In the genomic region with DNA sequence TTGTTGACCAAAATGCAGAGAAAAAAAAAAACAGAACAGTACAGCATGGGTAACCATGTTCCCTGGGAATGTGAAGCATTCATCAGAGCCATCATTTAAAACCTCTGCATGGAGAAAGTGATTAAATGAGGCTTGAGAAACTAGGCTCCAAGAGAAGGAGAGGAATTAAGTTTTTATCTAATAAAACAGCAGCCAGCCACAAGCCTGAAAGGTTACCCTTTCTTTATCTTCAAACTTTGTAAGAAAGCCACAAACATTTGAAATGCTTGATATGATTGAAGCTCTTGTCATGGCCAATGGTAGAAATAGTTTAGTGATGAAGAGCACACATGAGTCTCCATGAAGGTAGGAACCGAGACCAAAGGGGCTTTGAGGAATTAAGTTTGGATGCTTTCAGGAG, we compare ENCODE assay signal across 24 cellular contexts.
"Had no signal": no experiment of that assay in that cellular context is flagged by ENCODE, and none has a peak within 500 bp of the region (broad histone marks: within the 10 kb centered on the region; RNA-seq: fewer than 3 reads in every experiment).

No MANE protein-coding gene starts in this region.

- H3K27ac ChIP-seq: HL-60, KMS-11 had no signal

- DNase-seq: Kasumi-1, MV-4-11, NCI-H1048, NCI-H1105, NCI-H1417, NCI-H1436 treated with DMSO at 0.1 percent for 48 hours, NCI-H1694, NCI-H1930, NCI-H2081, NCI-H2107, NCI-H2227 treated with DMSO at 0.1 percent for 48 hours, NCI-H446, NCI-H510A, NCI-H524 treated with DMSO at 0.1 percent for 48 hours, NCI-H69, NCI-H774, Right ventricle myocardium superior, RPMI8226, SK-N-SH, SW 1271 had no signal

- H3K4me2 ChIP-seq: KMS-11, SK-N-SH had no signal

- H3K4me3 Mint-ChIP-seq: IgD-negative memory B cell had no signal

- H3K9ac ChIP-seq: KMS-11, SK-N-SH had no signal

- H3K27me3 Mint-ChIP-seq: IgD-negative memory B cell had no signal

- H3K36me3 Mint-ChIP-seq: IgD-negative memory B cell had no signal

- H3K4me1 Mint-ChIP-seq: IgD-negative memory B cell had no signal

- ATAC-seq: K562 had no signal

- H3K4me3 ChIP-seq: K562 had no signal

- H3K9me3 Mint-ChIP-seq: IgD-negative memory B cell had no signal

- H3K9me3 ChIP-seq: SK-N-SH had no signal

- H3K27ac Mint-ChIP-seq: IgD-negative memory B cell had no signal
